Comparison of ENCODE assay signal across 18 cellular contexts in the genomic region with DNA sequence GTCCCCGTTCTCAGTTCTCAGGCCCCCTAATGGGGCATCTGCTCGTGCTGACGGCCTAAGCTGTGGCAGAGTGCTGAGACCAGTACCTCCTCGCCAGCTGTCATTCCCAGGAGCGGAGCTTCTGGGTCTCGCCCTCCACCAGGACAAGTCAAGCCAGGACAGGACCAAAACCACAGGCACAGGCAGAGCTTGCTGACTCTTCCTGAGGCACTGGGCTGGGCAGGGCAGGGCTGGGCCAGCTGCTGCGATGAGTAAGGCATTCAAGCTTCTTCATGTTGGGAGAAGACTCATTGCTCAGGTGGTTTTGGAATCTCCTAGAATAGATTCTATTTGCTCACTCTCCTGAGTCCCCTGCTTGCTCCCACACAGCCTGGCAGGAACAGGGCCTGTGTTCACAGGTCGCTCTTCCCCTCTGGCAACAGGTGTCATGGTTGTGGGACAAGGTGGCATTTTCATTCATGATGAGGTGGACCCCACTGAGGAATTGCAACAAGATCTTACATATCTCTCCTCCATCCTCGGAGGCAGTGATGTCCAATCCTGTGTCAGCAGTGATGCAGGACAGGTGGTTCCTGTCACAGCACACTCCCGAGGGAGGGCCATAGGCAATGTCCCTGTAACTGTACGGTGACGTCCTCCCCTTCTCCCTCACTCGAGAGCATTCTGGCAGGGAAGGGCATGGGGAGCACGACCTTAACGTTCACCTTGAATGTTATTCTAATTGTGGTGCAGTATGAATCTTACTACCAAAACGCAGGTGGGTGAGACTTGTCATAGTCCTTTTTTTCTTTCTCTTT. TPM values are rescaled to one million over a fixed set of nuclear protein-coding genes. Genes with fewer than 3 reads are reported as not detected.
A peak's percentile ranks its signal among the peaks of the same experiment; 100 is the strongest.
DNase-seq lines count a peak whose midpoint lies in the region; ATAC-seq, FAIRE-seq and TF ChIP-seq lines count a peak whose summit lies in the region.
"Had no signal": no experiment of that assay in that cellular context is flagged by ENCODE, and none has a peak within 500 bp of the region (broad histone marks: within the 10 kb centered on the region; RNA-seq: fewer than 3 reads in every experiment).

No MANE protein-coding gene starts in this region.

- peaks cover 1% of the 10 kb centered on the region for H3K36me3 Mint-ChIP-seq in T-helper 2 cell treated with Interferon-gamma antibody and Interleukin-4, amounts not matched to agents 5 μg/mL and 100 μg/mL, for 36 hours (ENCODE audit: low read depth)

- H2AFZ ChIP-seq in HepG2 (ENCODE audit: low read length), result no peak overlapping the region

- BruUV-seq in HepG2 (replicated peaks; lab: Mats Ljungman, UMichigan), result no TSS peak

- H3K4me3 ChIP-seq in WERI-Rb-1 (ENCODE audit: low read depth, low read length) (no peak overlapping the region), HepG2 (replicated peaks in 1 of 3; ENCODE audit: insufficient read depth in 1 of 3, low read depth in 2 of 3, low read length in 3 of 3) (no peak overlapping the region)
- H3K4me3 ChIP-seq: coronary artery, esophagus muscularis mucosa had no signal

- H3K9me3 ChIP-seq in WERI-Rb-1 (ENCODE audit: severe bottlenecking), result no peaks in the 10 kb centered on the region
- H3K9me3 ChIP-seq in HepG2 (ENCODE audit: low read length), result no peaks in the 10 kb centered on the region
- H3K9me3 ChIP-seq: esophagus muscularis mucosa had no signal

- ATAC-seq in HepG2, result no peak
- ATAC-seq: sciatic nerve had no signal

- H3K4me3 Mint-ChIP-seq in T-helper 2 cell treated with Interferon-gamma antibody and Interleukin-4, amounts not matched to agents 5 μg/mL and 100 μg/mL, for 36 hours, result no peak overlapping the region

- DNase-seq in A172 (ENCODE audit: low spot score) (peak; percentile 66), HCEC 1CT (peak; percentile 33), WERI-Rb-1 (peak; percentile 91), kidney tubule cell (ENCODE audit: low spot score) (peak; percentile 77), medulla oblongata (ENCODE audit: extremely low spot score) (no peak), HepG2 (ENCODE audit: low spot score) (no peak), HuH-7.5 (ENCODE audit: low spot score) (no peak)
- no peak for DNase-seq in T-helper 2 cell treated with Interferon-gamma antibody and Interleukin-4, amounts not matched to agents 5 μg/mL and 100 μg/mL, for 36 hours (ENCODE audit: low spot score)
- DNase-seq: activated CD4-positive, alpha-beta T cell treated with anti-CD3 and anti-CD28 coated beads, Interleukin-2, amount 50 U/mL, for 48 hours; H7; NCI-H524 treated with DMSO at 0.1 percent for 48 hours; stimulated activated naive CD4-positive, alpha-beta T cell treated with Interleukin-2 at 50 U/mL for 16 hours; T1000 had no signal

- TF ChIP-seq CTCF in WERI-Rb-1 (IDR thresholded peaks at IDR 0.05; ENCODE audit: low read depth, low read length) (no peak), HepG2 (CRISPR knock-in tag; IDR thresholded peaks at IDR 0.05) (no peak)

- no peak overlapping the region for H3K9ac ChIP-seq in HepG2 (ENCODE audit: insufficient read depth, low read depth, low read length)
- H3K9ac ChIP-seq: KMS-11 had no signal

- H3K4me1 Mint-ChIP-seq in T-helper 2 cell treated with Interferon-gamma antibody and Interleukin-4, amounts not matched to agents 5 μg/mL and 100 μg/mL, for 36 hours (ENCODE audit: low read depth), result no peaks in the 10 kb centered on the region

- H3K36me3 ChIP-seq in WERI-Rb-1, result no peaks in the 10 kb centered on the region
- H3K36me3 ChIP-seq in HepG2 (replicated peaks in 1 of 2; ENCODE audit: control insufficient read depth in 1 of 2, insufficient read depth in 2 of 2, low read length in 2 of 2), result no peaks in the 10 kb centered on the region

- no peak overlapping the region for H3K4me2 ChIP-seq in HepG2 (ENCODE audit: low read depth, low read length)
- H3K4me2 ChIP-seq: KMS-11 had no signal

- in situ Hi-C loops in HepG2 (cut with HindIII; ENCODE audit: extremely low pct_ligation_motif_present, low pct_unique_long_range_greater_than_20kb), result no loop called here

- H3K27me3 ChIP-seq in WERI-Rb-1 (ENCODE audit: insufficient read depth, low read depth, severe bottlenecking), result no peaks in the 10 kb centered on the region
- H3K27me3 ChIP-seq in HepG2 (ENCODE audit: control insufficient read depth in 1 of 2, insufficient read depth in 2 of 2, low read length in 2 of 2), result no peaks in the 10 kb centered on the region
- H3K27me3 ChIP-seq: esophagus muscularis mucosa had no signal

- H3K27me3 Mint-ChIP-seq in T-helper 2 cell treated with Interferon-gamma antibody and Interleukin-4, amounts not matched to agents 5 μg/mL and 100 μg/mL, for 36 hours (ENCODE audit: low read depth), result no peaks in the 10 kb centered on the region

- CTCF ChIA-PET in HepG2 (lab: Yijun Ruan, JAX; ENCODE audit: low intra/inter-chr PET ratio, low total read pairs), result no interaction called here

- H3K9me3 Mint-ChIP-seq in T-helper 2 cell treated with Interferon-gamma antibody and Interleukin-4, amounts not matched to agents 5 μg/mL and 100 μg/mL, for 36 hours, result no peaks in the 10 kb centered on the region

- no peak for TF ChIP-seq POLR2A in HepG2 (IDR thresholded peaks at IDR 0.05; ENCODE audit: insufficient read depth in 1 of 2, low read depth in 2 of 2, low read length in 2 of 2)

- H3K27ac Mint-ChIP-seq in T-helper 2 cell treated with Interferon-gamma antibody and Interleukin-4, amounts not matched to agents 5 μg/mL and 100 μg/mL, for 36 hours, result no peak overlapping the region

- intact Hi-C loops in HepG2 (cut with micrococcal nuclease; ENCODE audit: unreplicated experiment), result no loop called here

- POLR2A ChIA-PET in HepG2 (lab: Yijun Ruan, JAX), result no interaction called here

- no peaks in the 10 kb centered on the region for H4K20me1 ChIP-seq in HepG2 (ENCODE audit: insufficient read depth, low read length)

- H3K4me1 ChIP-seq in HepG2 (ENCODE audit: insufficient read depth, low read length), result no peaks in the 10 kb centered on the region
- H3K4me1 ChIP-seq: esophagus muscularis mucosa had no signal

- no peak for TF ChIP-seq RAD21 in HepG2 (CRISPR knock-in tag; IDR thresholded peaks at IDR 0.05)

- TF ChIP-seq EP300 in HepG2 (IDR thresholded peaks at IDR 0.05; ENCODE audit: low read depth in 2 of 2, low read length in 2 of 2), result no peak
- TF ChIP-seq EP300 in HepG2 (CRISPR knock-in tag; IDR thresholded peaks at IDR 0.05; ENCODE audit: borderline replicate concordance), result no peak

- no peaks in the 10 kb centered on the region for H3K79me2 ChIP-seq in HepG2 (ENCODE audit: insufficient read depth, low read length)

- no peak for FAIRE-seq in HepG2 (lab: Jason Lieb, UNC)
- FAIRE-seq: RCC 7860 had no signal

- peak overlapping the region; percentile 72 for H3K27ac ChIP-seq in WERI-Rb-1
- no peak overlapping the region for H3K27ac ChIP-seq in HepG2 (ENCODE audit: extremely low read length, insufficient read depth, low read length)
- H3K27ac ChIP-seq: coronary artery, esophagus muscularis mucosa, KMS-11 had no signal

- 94% methylated on average over 11 of the region's 16 CpGs for WGBS in HepG2 (ENCODE audit: low lambda C conversion rate)

RNA-seq across cellular contexts. Expression of a gene that starts 17.0 kb away (rescaled TPM):
- 1.7 and 2.0 TPM in 2 replicates for total RNA-seq in A172 (2014; rRNA removed; shearing (Covaris generic))
- total RNA-seq in HepG2 (2016; rRNA removed; fragmentation: Illumina TruSeq; extraction: Trizol), result 11.3 and 11.9 TPM in 2 replicates
- total RNA-seq in HepG2 (2016; cell fraction: cytosol; rRNA removed; fragmentation: Illumina TruSeq; extraction: Trizol; ENCODE audit: low read depth), result 4.0 and 4.5 TPM in 2 replicates
- 9.8 and 11.8 TPM in 2 replicates for total RNA-seq in HepG2 (2016; cell fraction: insoluble cytoplasmic fraction; rRNA removed; fragmentation: Illumina TruSeq; extraction: Trizol)
- total RNA-seq in HepG2 (2016; cell fraction: membrane; rRNA removed; fragmentation: Illumina TruSeq; extraction: Trizol), result 5.9 and 6.1 TPM in 2 replicates
- total RNA-seq in HepG2 (2016; cell fraction: nucleus; rRNA removed; fragmentation: Illumina TruSeq; extraction: Trizol), result 16.3 and 19.2 TPM in 2 replicates
- polyA plus RNA-seq in HepG2 (2011; rRNA removed), result 11.1 and 12.3 TPM in 2 replicates
- polyA plus RNA-seq in HepG2 (2011; cell fraction: cytosol; rRNA removed), result 6.6 and 7.4 TPM in 2 replicates
- polyA plus RNA-seq in HepG2 (2011; cell fraction: nucleus; rRNA removed), result 57.1 and 64.0 TPM in 2 replicates
- polyA plus RNA-seq in HepG2 (2012), result 17.1 and 19.3 TPM in 2 replicates
- polyA plus RNA-seq in HepG2 (2016; cell fraction: cytosol; fragmentation: Illumina TruSeq; extraction: Trizol; ENCODE audit: low read depth), result 0.71 and 0.86 TPM in 2 replicates
- polyA plus RNA-seq in HepG2 (2016; cell fraction: insoluble cytoplasmic fraction; fragmentation: Illumina TruSeq; extraction: Trizol; ENCODE audit: low read depth), result 12.9 and 16.7 TPM in 2 replicates
- 3.4 and 3.5 TPM in 2 replicates for polyA plus RNA-seq in HepG2 (2016; cell fraction: membrane; fragmentation: Illumina TruSeq; extraction: Trizol; ENCODE audit: low read depth)
- polyA plus RNA-seq in HepG2 (2016; cell fraction: nucleus; fragmentation: Illumina TruSeq; extraction: Trizol; ENCODE audit: insufficient read depth, low read depth), result 64.6 and 72.1 TPM in 2 replicates
- 15.4 and 19.2 TPM in 2 replicates for polyA minus RNA-seq in HepG2 (2011; rRNA and poly(A)+ RNA removed; ENCODE audit: low replicate concordance)
- polyA minus RNA-seq in HepG2 (2011; cell fraction: cytosol; rRNA and poly(A)+ RNA removed), result 13.5 and 14.3 TPM in 2 replicates
- polyA minus RNA-seq in HepG2 (2011; cell fraction: nucleus; rRNA and poly(A)+ RNA removed), result 19.7 and 22.9 TPM in 2 replicates

RNA-seq across cellular contexts. Expression of a gene that starts 45.6 kb away (rescaled TPM):
- total RNA-seq in A172 (2014; rRNA removed; shearing (Covaris generic)), result 33.1 and 43.8 TPM in 2 replicates
- 22.7 and 27.7 TPM in 2 replicates for total RNA-seq in HepG2 (2016; rRNA removed; fragmentation: Illumina TruSeq; extraction: Trizol)
- total RNA-seq in HepG2 (2016; cell fraction: cytosol; rRNA removed; fragmentation: Illumina TruSeq; extraction: Trizol; ENCODE audit: low read depth), result 24.8 and 40.6 TPM in 2 replicates
- 23.6 and 24.6 TPM in 2 replicates for total RNA-seq in HepG2 (2016; cell fraction: insoluble cytoplasmic fraction; rRNA removed; fragmentation: Illumina TruSeq; extraction: Trizol)
- 43.8 and 49.6 TPM in 2 replicates for total RNA-seq in HepG2 (2016; cell fraction: membrane; rRNA removed; fragmentation: Illumina TruSeq; extraction: Trizol)
- total RNA-seq in HepG2 (2016; cell fraction: nucleus; rRNA removed; fragmentation: Illumina TruSeq; extraction: Trizol), result 10.8 and 12.6 TPM in 2 replicates
- polyA plus RNA-seq in HepG2 (2011; rRNA removed), result 17.6 and 19.9 TPM in 2 replicates
- 15.3 and 18.7 TPM in 2 replicates for polyA plus RNA-seq in HepG2 (2011; cell fraction: cytosol; rRNA removed)
- polyA plus RNA-seq in HepG2 (2011; cell fraction: nucleus; rRNA removed), result 7.9 and 9.7 TPM in 2 replicates
- polyA plus RNA-seq in HepG2 (2012), result 14.9 and 15.6 TPM in 2 replicates
- polyA plus RNA-seq in HepG2 (2016; cell fraction: cytosol; fragmentation: Illumina TruSeq; extraction: Trizol; ENCODE audit: low read depth), result 29.4 and 42.1 TPM in 2 replicates
- 21.3 and 22.4 TPM in 2 replicates for polyA plus RNA-seq in HepG2 (2016; cell fraction: insoluble cytoplasmic fraction; fragmentation: Illumina TruSeq; extraction: Trizol; ENCODE audit: low read depth)
- polyA plus RNA-seq in HepG2 (2016; cell fraction: membrane; fragmentation: Illumina TruSeq; extraction: Trizol; ENCODE audit: low read depth), result 32.1 and 40.0 TPM in 2 replicates
- 10.7 and 14.3 TPM in 2 replicates for polyA plus RNA-seq in HepG2 (2016; cell fraction: nucleus; fragmentation: Illumina TruSeq; extraction: Trizol; ENCODE audit: insufficient read depth, low read depth)
- polyA minus RNA-seq in HepG2 (2011; rRNA and poly(A)+ RNA removed; ENCODE audit: low replicate concordance), result 5.9 and 12.3 TPM in 2 replicates
- polyA minus RNA-seq in HepG2 (2011; cell fraction: cytosol; rRNA and poly(A)+ RNA removed), result 6.5 and 7.4 TPM in 2 replicates
- 9.8 and 14.5 TPM in 2 replicates for polyA minus RNA-seq in HepG2 (2011; cell fraction: nucleus; rRNA and poly(A)+ RNA removed)

Comparison
In these comparisons a context has a peak if more than half of its experiments do, and no peak if none do; other contexts are left out.
1. DNase-seq: peak in A172 (single experiment), HCEC 1CT (single experiment), WERI-Rb-1 (single experiment) and kidney tubule cell (single experiment); none in medulla oblongata (single experiment), T-helper 2 cell treated with Interferon-gamma antibody and Interleukin-4, amounts not matched to agents 5 μg/mL and 100 μg/mL, for 36 hours (single experiment), HepG2 (single experiment) and HuH-7.5 (single experiment).